In genomic region chr3:195259146-195259563, GRCh38 we compare ENCODE assay signal across 8 cellular contexts. TPM values are rescaled to one million over a fixed set of nuclear protein-coding genes. Genes with fewer than 3 reads are reported as not detected.
A peak's percentile ranks its signal among the peaks of the same experiment; 100 is the strongest.
DNase-seq lines count a peak whose midpoint lies in the region; ATAC-seq, FAIRE-seq and TF ChIP-seq lines count a peak whose summit lies in the region.

No MANE protein-coding gene starts in this region.

- ATAC-seq in HG03521 (IDR thresholded peaks at IDR 0.05; ENCODE audit: unreplicated experiment) (peak; percentile 2), thoracic aorta (ENCODE audit: insufficient number of reproducible peaks, low FRiP score, low read depth) (no peak), HG02623 (IDR thresholded peaks at IDR 0.05; ENCODE audit: unreplicated experiment) (no peak)

- H3K27me3 Mint-ChIP-seq in astrocyte (ENCODE audit: low read depth, unreplicated experiment), result peaks cover 3% of the 10 kb centered on the region

- TF ChIP-seq CTCF in GM06990 (IDR thresholded peaks at IDR 0.05; ENCODE audit: insufficient read depth, low read length, poor library complexity, severe bottlenecking) (no peak), astrocyte (IDR thresholded peaks at IDR 0.05; ENCODE audit: insufficient read depth, low read depth, low read length) (no peak), thoracic aorta (IDR thresholded peaks at IDR 0.05) (no peak)

- peaks cover 1% of the 10 kb centered on the region; the same call in 1 of the 2 replicates for H3K36me3 ChIP-seq in GM06990 (ENCODE audit: control insufficient read depth, insufficient read depth, low read length)
- H3K36me3 ChIP-seq in astrocyte (ENCODE audit: insufficient read depth, low read length), result no peaks in the 10 kb centered on the region
- no peaks in the 10 kb centered on the region for H3K36me3 ChIP-seq in thoracic aorta

- H3K27ac Mint-ChIP-seq in astrocyte (ENCODE audit: unreplicated experiment), result peak overlapping the region; percentile 47

- H4K20me1 ChIP-seq in astrocyte (ENCODE audit: insufficient read depth, low read length), result peaks cover 15% of the 10 kb centered on the region

- peak overlapping the region; percentile 81 for H2AFZ ChIP-seq in astrocyte (ENCODE audit: low read depth, low read length)

- H3K4me2 ChIP-seq in astrocyte (ENCODE audit: low read length), result peak overlapping the region; percentile 100

- H3K9ac ChIP-seq in astrocyte (ENCODE audit: low read length), result peak overlapping the region; percentile 82

- peak overlapping the region; percentile 86 for H3K27ac ChIP-seq in astrocyte (ENCODE audit: low read depth, low read length)
- H3K27ac ChIP-seq in layer of hippocampus (ENCODE audit: low read depth, low read length), result peak overlapping the region; percentile 72
- H3K27ac ChIP-seq in thoracic aorta, result peak overlapping the region; percentile 66 to 82

- peaks cover 69% of the 10 kb centered on the region for H3K79me2 ChIP-seq in astrocyte (ENCODE audit: insufficient read depth, low read length)

- peaks cover 20% of the 10 kb centered on the region for H3K4me1 ChIP-seq in astrocyte (ENCODE audit: insufficient read depth, low read length)
- peaks cover 7 to 35% of the 10 kb centered on the region in 2 donors for H3K4me1 ChIP-seq in thoracic aorta (ENCODE audit: control insufficient read depth in 1 of 2, low read depth in 2 of 2)

- no peak for FAIRE-seq in astrocyte (lab: Jason Lieb, UNC)

- peak overlapping the region; percentile 58 for H3K4me3 ChIP-seq in GM06990 (replicated peaks; ENCODE audit: low read depth, low read length)
- H3K4me3 ChIP-seq in astrocyte (ENCODE audit: insufficient read depth, low read depth, low read length), result peak overlapping the region; percentile 52
- H3K4me3 ChIP-seq in thoracic aorta, result peak overlapping the region; percentile 79

- peaks cover 2% of the 10 kb centered on the region for H3K4me1 Mint-ChIP-seq in astrocyte (ENCODE audit: low read depth, unreplicated experiment)

- DNase-seq in GM06990 (ENCODE audit: extremely low read depth, insufficient read length) (no peak), astrocyte (ENCODE audit: low read depth) (peak; percentile 54), thoracic aorta (ENCODE audit: low spot score) (no peak), hippocampal formation (lab: John Stamatoyannopoulos, UW) (no peak), NCI-H446 (lab: John Stamatoyannopoulos, UW) (no peak)

- H3K9me3 ChIP-seq in astrocyte (ENCODE audit: insufficient read depth, low read depth, low read length) (no peaks in the 10 kb centered on the region), thoracic aorta (no peaks in the 10 kb centered on the region)

- no peak overlapping the region for H3K4me3 Mint-ChIP-seq in astrocyte (ENCODE audit: unreplicated experiment)

- H3K36me3 Mint-ChIP-seq in astrocyte (ENCODE audit: low read depth, unreplicated experiment), result peaks cover 2% of the 10 kb centered on the region

- H3K9me3 Mint-ChIP-seq in astrocyte (ENCODE audit: unreplicated experiment), result no peaks in the 10 kb centered on the region

- H3K27me3 ChIP-seq in GM06990 (replicated peaks; ENCODE audit: control insufficient read depth, insufficient read depth, low read length) (no peaks in the 10 kb centered on the region), astrocyte (ENCODE audit: insufficient read depth, low read length) (no peaks in the 10 kb centered on the region), layer of hippocampus (ENCODE audit: control insufficient read depth, insufficient read depth, low read length) (no peaks in the 10 kb centered on the region), thoracic aorta (replicated peaks; ENCODE audit: insufficient read depth) (no peaks in the 10 kb centered on the region)

RNA-seq across cellular contexts. Expression of gene XXYLT1, which starts 11.8 kb away (rescaled TPM):
- total RNA-seq in astrocyte, result 26.2 and 28.5 TPM in 2 replicates
- 10 to 100 TPM; 17.7 to 21.2 TPM for total RNA-seq in thoracic aorta
